24 cellular contexts compared by ENCODE assay signal in the genomic region with DNA sequence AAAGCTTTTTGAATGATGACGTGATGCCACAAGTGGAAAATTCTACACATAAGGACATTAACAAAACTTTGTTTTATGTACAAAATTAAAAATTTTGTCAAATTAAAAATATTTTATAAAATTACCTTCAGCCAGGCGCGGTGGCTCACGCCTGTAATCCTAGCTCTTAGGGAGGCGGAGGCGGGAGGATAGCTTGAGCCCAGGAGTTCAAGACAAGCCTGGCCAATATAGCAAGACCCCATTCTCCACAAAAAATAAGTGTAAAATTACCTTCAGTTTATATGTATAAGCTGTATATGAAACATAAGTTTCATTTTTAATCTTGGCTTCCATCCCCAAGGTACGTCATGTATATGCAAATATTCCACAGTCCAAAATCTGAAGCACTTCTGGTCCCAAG.
"Had no signal": no experiment of that assay in that cellular context is flagged by ENCODE, and none has a peak within 500 bp of the region (broad histone marks: within the 10 kb centered on the region; RNA-seq: fewer than 3 reads in every experiment).

No MANE protein-coding gene starts in this region.

- H3K27me3 ChIP-seq: left lung, pancreas, tibial nerve, uterus had no signal

- H3K9me3 ChIP-seq: left lung, lower lobe of right lung, mucosa of descending colon, pancreas, prostate gland, tibial nerve, uterus had no signal

- ATAC-seq: left colon; left lung; lower lobe of right lung; mucosa of descending colon; naive thymus-derived CD4-positive, alpha-beta T cell; natural killer cell treated with Interleukin-12 subunit alpha and Interleukin-12 subunit beta and Interleukin-15 and Interleukin-18, amount 100 ng/mL, for 72 hours; pancreas; sciatic nerve; stimulated activated effector memory CD8-positive, alpha-beta T cell treated with anti-CD3 and anti-CD28 coated beads, Interleukin-12 subunit alpha, Interleukin-12 subunit beta, amount 100 ng/mL, for 72 hours; stimulated activated naive CD8-positive, alpha-beta T cell treated with anti-CD3 and anti-CD28 coated beads, Interleukin-15, amount 100 ng/mL, for 72 hours had no signal

- H3K4me3 Mint-ChIP-seq: immature natural killer cell; naive thymus-derived CD4-positive, alpha-beta T cell; natural killer cell treated with Interleukin-12 subunit alpha and Interleukin-12 subunit beta and Interleukin-15 and Interleukin-18, amount 100 ng/mL, for 72 hours; stimulated activated effector memory CD8-positive, alpha-beta T cell treated with anti-CD3 and anti-CD28 coated beads, Interleukin-12 subunit alpha, Interleukin-12 subunit beta, amount 100 ng/mL, for 72 hours; stimulated activated naive CD8-positive, alpha-beta T cell treated with anti-CD3 and anti-CD28 coated beads, Interleukin-15, amount 100 ng/mL, for 72 hours; type B pancreatic cell had no signal

- H3K36me3 ChIP-seq: prostate gland, uterus had no signal

- H3K4me3 ChIP-seq: left lung, lower lobe of right lung, mucosa of descending colon, pancreas, prostate gland, skin epidermis, tibial nerve, uterus had no signal

- H3K27ac ChIP-seq: left lung, lower lobe of right lung, pancreas, skin epidermis, tibial nerve, uterus had no signal

- H3K27ac Mint-ChIP-seq: natural killer cell treated with Interleukin-12 subunit alpha and Interleukin-12 subunit beta and Interleukin-15 and Interleukin-18, amount 100 ng/mL, for 72 hours; stimulated activated effector memory CD8-positive, alpha-beta T cell treated with anti-CD3 and anti-CD28 coated beads, Interleukin-12 subunit alpha, Interleukin-12 subunit beta, amount 100 ng/mL, for 72 hours; stimulated activated naive CD8-positive, alpha-beta T cell treated with anti-CD3 and anti-CD28 coated beads, Interleukin-15, amount 100 ng/mL, for 72 hours; type B pancreatic cell had no signal

- H3K27me3 Mint-ChIP-seq: naive thymus-derived CD4-positive, alpha-beta T cell; natural killer cell treated with Interleukin-12 subunit alpha and Interleukin-12 subunit beta and Interleukin-15 and Interleukin-18, amount 100 ng/mL, for 72 hours; stimulated activated naive CD8-positive, alpha-beta T cell treated with anti-CD3 and anti-CD28 coated beads, Interleukin-15, amount 100 ng/mL, for 72 hours; type B pancreatic cell had no signal

- H3K4me1 Mint-ChIP-seq: stimulated activated effector memory CD8-positive, alpha-beta T cell treated with anti-CD3 and anti-CD28 coated beads, Interleukin-12 subunit alpha, Interleukin-12 subunit beta, amount 100 ng/mL, for 72 hours had no signal

- H3K4me1 ChIP-seq: left lung, lower lobe of right lung, pancreas, prostate gland, tibial nerve, uterus had no signal

- DNase-seq: hypothalamus; immature natural killer cell; kidney; left colon; left lung; lower lobe of right lung; midbrain; mucosa of descending colon; naive thymus-derived CD4-positive, alpha-beta T cell; pancreas; posterior cingulate gyrus; retina; stimulated activated CD4-positive, alpha-beta T cell treated with anti-CD3 and anti-CD28 coated beads, Interleukin-4, amount 100 ng/mL, for 24 hours; stimulated activated naive CD4-positive, alpha-beta T cell treated with Interleukin-2 at 50 U/mL for 16 hours; stimulated activated naive CD8-positive, alpha-beta T cell treated with anti-CD3 and anti-CD28 coated beads, Interleukin-15, amount 100 ng/mL, for 72 hours; substantia nigra; uterus had no signal

- H3K9me3 Mint-ChIP-seq: immature natural killer cell; naive thymus-derived CD4-positive, alpha-beta T cell; natural killer cell treated with Interleukin-12 subunit alpha and Interleukin-12 subunit beta and Interleukin-15 and Interleukin-18, amount 100 ng/mL, for 72 hours; stimulated activated effector memory CD8-positive, alpha-beta T cell treated with anti-CD3 and anti-CD28 coated beads, Interleukin-12 subunit alpha, Interleukin-12 subunit beta, amount 100 ng/mL, for 72 hours; stimulated activated naive CD8-positive, alpha-beta T cell treated with anti-CD3 and anti-CD28 coated beads, Interleukin-15, amount 100 ng/mL, for 72 hours; type B pancreatic cell had no signal
